8 cellular contexts compared by ENCODE assay signal in genomic region chr21:44940116-44940631, GRCh38. TPM values are rescaled to one million over a fixed set of nuclear protein-coding genes. Genes with fewer than 3 reads are reported as not detected.
DNase-seq lines count a peak whose midpoint lies in the region; ATAC-seq and TF ChIP-seq lines count a peak whose summit lies in the region.

No MANE protein-coding gene starts in this region.

- H3K9ac ChIP-seq in BLaER1 treated with 17β-estradiol and CSF1 and Interleukin-3, amounts not matched to agents 10 nM and 100 nM, result peak overlapping the region; percentile 74 to 95 (median 87)

- H3K27ac ChIP-seq in BLaER1 treated with 17β-estradiol and CSF1 and Interleukin-3, amounts not matched to agents 10 nM and 100 nM, result peak overlapping the region in 10 of 11 experiments; percentile 27 to 88 (median 79); a peak in 19 of 22 replicates
- peak overlapping the region; percentile 84 to 89 for H3K27ac ChIP-seq in breast epithelium
- peak overlapping the region; percentile 76 for H3K27ac ChIP-seq in lower lobe of right lung
- peak overlapping the region; percentile 70 for H3K27ac ChIP-seq in upper lobe of right lung

- no peaks in the 10 kb centered on the region for H3K9me3 ChIP-seq in BLaER1 treated with 17β-estradiol and CSF1 and Interleukin-3, amounts not matched to agents 10 nM and 100 nM (replicated peaks in 1 of 11)
- H3K9me3 ChIP-seq in breast epithelium, result no peaks in the 10 kb centered on the region
- H3K9me3 ChIP-seq in lower lobe of right lung, result no peaks in the 10 kb centered on the region
- H3K9me3 ChIP-seq in upper lobe of right lung, result no peaks in the 10 kb centered on the region

- DNase-seq in KBM-7, result peak; percentile 35
- no peak for DNase-seq in breast epithelium (ENCODE audit: low spot score in 2 of 2)
- DNase-seq in lower lobe of right lung, result peak; percentile 58
- no peak for DNase-seq in upper lobe of right lung
- DNase-seq in KG1 (lab: John Stamatoyannopoulos, UW), result no peak
- DNase-seq in stimulated activated naive CD4-positive, alpha-beta T cell (lab: John Stamatoyannopoulos, UW), result no peak

- H3K36me3 ChIP-seq in BLaER1 treated with 17β-estradiol and CSF1 and Interleukin-3, amounts not matched to agents 10 nM and 100 nM, result peaks cover 17 to 49% (median 35%) of the 10 kb centered on the region in 11 experiments
- H3K36me3 ChIP-seq in breast epithelium (peaks cover 3% of the 10 kb centered on the region), lower lobe of right lung (peaks cover 21% of the 10 kb centered on the region), upper lobe of right lung (peaks cover 14% of the 10 kb centered on the region)

- peaks cover 0 to 6% (median 0%) of the 10 kb centered on the region in 11 experiments; a peak in 1 of 22 replicates for H3K27me3 ChIP-seq in BLaER1 treated with 17β-estradiol and CSF1 and Interleukin-3, amounts not matched to agents 10 nM and 100 nM
- no peaks in the 10 kb centered on the region for H3K27me3 ChIP-seq in breast epithelium
- no peaks in the 10 kb centered on the region for H3K27me3 ChIP-seq in lower lobe of right lung (ENCODE audit: low read depth)
- H3K27me3 ChIP-seq in upper lobe of right lung, result no peaks in the 10 kb centered on the region

- peak overlapping the region; percentile 83 to 96 (median 89) for H3K4me3 ChIP-seq in BLaER1 treated with 17β-estradiol and CSF1 and Interleukin-3, amounts not matched to agents 10 nM and 100 nM
- H3K4me3 ChIP-seq in breast epithelium (peak overlapping the region; percentile 90 to 99 (median 97)), lower lobe of right lung (peak overlapping the region; percentile 70), upper lobe of right lung (peak overlapping the region; percentile 98)

- TF ChIP-seq POLR2A in breast epithelium (IDR thresholded peaks at IDR 0.05), result no peak

- intact Hi-C loops in breast epithelium (cut with DNase I; ENCODE audit: low total_unique reads), result no loop called here
- intact Hi-C loops in lower lobe of right lung (cut with DNase I), result loop anchor here (10.0 kb wide), 1 partner anchor 195 kb away; no protein-coding TSS in a partner anchor
- intact Hi-C loops in upper lobe of right lung (cut with DNase I), result no loop called here

- TF ChIP-seq CTCF in breast epithelium (IDR thresholded peaks at IDR 0.05), result no peak
- TF ChIP-seq CTCF in lower lobe of right lung (IDR thresholded peaks at IDR 0.05), result no peak
- TF ChIP-seq CTCF in upper lobe of right lung (IDR thresholded peaks at IDR 0.05), result no peak

- ATAC-seq in GM21360 (IDR thresholded peaks at IDR 0.05; ENCODE audit: unreplicated experiment), result peak; percentile 39
- ATAC-seq in lower lobe of right lung, result peak; percentile 30 to 43
- no peak for ATAC-seq in upper lobe of right lung

- peak overlapping the region; percentile 81 to 97 (median 90) for H3K4me2 ChIP-seq in BLaER1 treated with 17β-estradiol and CSF1 and Interleukin-3, amounts not matched to agents 10 nM and 100 nM

- in situ Hi-C loops in KBM-7 (cut with MboI; ENCODE audit: low pct_unique_long_range_greater_than_20kb, low sequenced_read_pairs), result no loop called here

- H4K20me1 ChIP-seq in BLaER1 treated with 17β-estradiol and CSF1 and Interleukin-3, amounts not matched to agents 10 nM and 100 nM, result peaks cover 45 to 90% (median 56%) of the 10 kb centered on the region in 11 experiments; a peak in 21 of 22 replicates

- H3K4me1 ChIP-seq in BLaER1 treated with 17β-estradiol and CSF1 and Interleukin-3, amounts not matched to agents 10 nM and 100 nM, result peaks cover 50 to 90% (median 72%) of the 10 kb centered on the region in 10 experiments
- peaks cover 0 to 5% of the 10 kb centered on the region in 2 donors for H3K4me1 ChIP-seq in breast epithelium
- peaks cover 22% of the 10 kb centered on the region for H3K4me1 ChIP-seq in lower lobe of right lung
- peaks cover 15% of the 10 kb centered on the region for H3K4me1 ChIP-seq in upper lobe of right lung

RNA-seq across cellular contexts. Expression of gene SLX9, which starts 0.3 kb away (rescaled TPM):
- total RNA-seq in breast epithelium (10 to 100 TPM; 15.8 to 17.7 (median 17.0) TPM), lower lobe of right lung (15.7 TPM), upper lobe of right lung (22.8 TPM)

RNA-seq across cellular contexts. Expression of gene ITGB2, which starts 19.5 kb away (rescaled TPM):
- total RNA-seq in breast epithelium (100 to 1,000 TPM in 1 of 3 donors, 10 to 100 TPM in 2; 19.7 to 242 (median 92.8) TPM), lower lobe of right lung (468 TPM), upper lobe of right lung (370 TPM)

Comparison
In these comparisons a context has a peak if more than half of its experiments do, and no peak if none do; other contexts are left out.
1. DNase-seq: peak in KBM-7 (single experiment) and lower lobe of right lung (single experiment); none in breast epithelium (0 of 2), upper lobe of right lung (single experiment), KG1 (single experiment) and stimulated activated naive CD4-positive, alpha-beta T cell (0 of 6).
2. Peak in every context shown above with its lines, with median percentiles within 50 percentile points of each other: H3K27ac ChIP-seq and H3K4me3 ChIP-seq.